ENCODE assay signal across 22 cellular contexts in the genomic region with DNA sequence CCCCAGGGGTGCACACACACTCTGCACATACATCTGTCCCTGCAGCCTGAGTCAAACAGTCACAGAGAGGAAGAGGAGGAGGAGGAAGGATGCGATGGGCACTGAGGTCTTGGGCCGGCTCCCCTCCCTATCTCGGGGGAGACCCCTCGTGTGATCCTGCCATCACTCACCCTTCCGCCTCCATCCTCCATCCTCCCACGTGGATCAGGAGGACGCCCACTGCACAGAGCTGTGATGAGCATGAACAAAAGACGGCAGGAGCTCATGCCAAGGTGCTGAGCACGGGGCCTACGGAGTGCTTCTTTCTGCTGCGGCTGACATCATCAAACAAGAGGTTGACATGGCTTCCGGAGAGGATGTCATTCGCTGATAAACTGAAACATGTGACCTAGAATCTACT.
DNase-seq lines count a peak whose midpoint lies in the region; ATAC-seq and TF ChIP-seq lines count a peak whose summit lies in the region.
"Had no signal": no experiment of that assay in that cellular context is flagged by ENCODE, and none has a peak within 500 bp of the region (broad histone marks: within the 10 kb centered on the region; RNA-seq: fewer than 3 reads in every experiment).

No MANE protein-coding gene starts in this region.

- ATAC-seq in Right ventricle myocardium inferior, result no peak
- no peak for ATAC-seq in left ventricle myocardium superior
- ATAC-seq in T-cell (replicated peaks in 1 of 4), result no peak
- ATAC-seq in GM18861 (IDR thresholded peaks at IDR 0.05; ENCODE audit: unreplicated experiment), result no peak
- ATAC-seq: activated naive CD4-positive, alpha-beta T cell treated with anti-CD3 and anti-CD28 coated beads, Interleukin-2, amount 50 U/mL, for 72 hours; activated T-helper 17 cell treated with anti-CD3 and anti-CD28 coated beads, Interleukin-2, amount 50 U/mL, for 72 hours; left colon; right cardiac atrium; upper lobe of right lung had no signal

- peak overlapping the region in 3 of 4 donors; percentile 80 to 93 (median 90) for H3K27ac ChIP-seq in esophagus muscularis mucosa (replicated peaks in 1 of 4)
- peak overlapping the region; percentile 3 to 27 for H3K27ac ChIP-seq in prostate gland
- peak overlapping the region; percentile 72 for H3K27ac ChIP-seq in vagina
- H3K27ac ChIP-seq: upper lobe of right lung had no signal

- POLR2A ChIA-PET in T-cell (lab: Charles Lee), result no interaction called here

- WGBS in esophagus muscularis mucosa, result 83% methylated on average over 12 of the region's 13 CpGs
- WGBS in prostate gland, result 64% methylated on average over 13 of the region's 13 CpGs

- no peaks in the 10 kb centered on the region for H3K9me3 ChIP-seq in esophagus muscularis mucosa
- H3K9me3 ChIP-seq in prostate gland, result no peaks in the 10 kb centered on the region
- no peaks in the 10 kb centered on the region for H3K9me3 ChIP-seq in vagina
- H3K9me3 ChIP-seq: upper lobe of right lung had no signal

- intact Hi-C loops in Right ventricle myocardium inferior (cut with DNase I), result loop anchor here (1.0 kb wide), 1 partner anchor 33 kb away; no protein-coding TSS in a partner anchor
- intact Hi-C loops in left ventricle myocardium superior (cut with micrococcal nuclease), result no loop called here
- intact Hi-C loops in esophagus muscularis mucosa (cut with DNase I), result loop anchor here (10.0 kb wide), 1 partner anchor 63 kb away; a partner anchor contains a TSS
- intact Hi-C loops in prostate gland (cut with DNase I), result no loop called here
- intact Hi-C loops in vagina (cut with DNase I), result no loop called here

- peaks cover 5 to 7% (median 7%) of the 10 kb centered on the region in 3 donors for H3K4me1 Mint-ChIP-seq in T-cell
- H3K4me1 Mint-ChIP-seq: activated T-helper 17 cell treated with anti-CD3 and anti-CD28 coated beads, Interleukin-2, amount 50 U/mL, for 72 hours had no signal

- CTCF ChIA-PET in T-cell (lab: Charles Lee), result no interaction called here

- TF ChIP-seq EP300 in esophagus muscularis mucosa (IDR thresholded peaks at IDR 0.05), result no peak

- TF ChIP-seq POLR2A in esophagus muscularis mucosa (IDR thresholded peaks at IDR 0.05; ENCODE audit: low read depth) (no peak), prostate gland (IDR thresholded peaks at IDR 0.05) (no peak), vagina (IDR thresholded peaks at IDR 0.05) (no peak)

- DNase-seq in Right ventricle myocardium inferior (ENCODE audit: missing footprints), result peak; percentile 8
- no peak for DNase-seq in left ventricle myocardium superior
- DNase-seq in esophagus muscularis mucosa (ENCODE audit: extremely low spot score), result no peak
- DNase-seq in prostate gland (ENCODE audit: low spot score), result no peak
- no peak for DNase-seq in vagina (ENCODE audit: extremely low spot score in 2 of 2)
- no peak for DNase-seq in T-cell
- no peak for DNase-seq in stimulated activated CD8-positive, alpha-beta memory T cell treated with anti-CD3 and anti-CD28 coated beads, Interleukin-4, amount 100 ng/mL, for 48 hours
- DNase-seq: activated CD4-positive, alpha-beta T cell treated with anti-CD3 and anti-CD28 coated beads, Interleukin-2, amount 50 U/mL, for 48 hours; activated CD4-positive, CD25-positive, alpha-beta regulatory T cell; activated CD8-positive, alpha-beta memory T cell treated with anti-CD3 and anti-CD28 coated beads, Interleukin-2, amount 50 U/mL, for 48 hours; AML-193; central memory CD4-positive, alpha-beta T cell; DMS79; H7; left colon; mesenchymal stem cell; NCI-H82; right cardiac atrium; upper lobe of right lung had no signal

- no peaks in the 10 kb centered on the region for H3K36me3 Mint-ChIP-seq in T-cell
- H3K36me3 Mint-ChIP-seq: activated naive CD4-positive, alpha-beta T cell treated with anti-CD3 and anti-CD28 coated beads, Interleukin-2, amount 50 U/mL, for 72 hours had no signal

- no peak overlapping the region for H3K27ac Mint-ChIP-seq in T-cell
- H3K27ac Mint-ChIP-seq: activated naive CD4-positive, alpha-beta T cell treated with anti-CD3 and anti-CD28 coated beads, Interleukin-2, amount 50 U/mL, for 72 hours; activated T-helper 17 cell treated with anti-CD3 and anti-CD28 coated beads, Interleukin-2, amount 50 U/mL, for 72 hours had no signal

- no peaks in the 10 kb centered on the region for H3K27me3 ChIP-seq in esophagus muscularis mucosa
- H3K27me3 ChIP-seq in prostate gland (replicated peaks; ENCODE audit: insufficient read depth), result no peaks in the 10 kb centered on the region
- H3K27me3 ChIP-seq in vagina, result no peaks in the 10 kb centered on the region
- H3K27me3 ChIP-seq: upper lobe of right lung had no signal

- H3K4me1 ChIP-seq in esophagus muscularis mucosa (peaks cover 63 to 97% (median 90%) of the 10 kb centered on the region in 4 donors), prostate gland (replicated peaks) (peaks cover 5% of the 10 kb centered on the region), vagina (peaks cover 81% of the 10 kb centered on the region)

- H3K36me3 ChIP-seq in esophagus muscularis mucosa (no peaks in the 10 kb centered on the region), prostate gland (no peaks in the 10 kb centered on the region), vagina (no peaks in the 10 kb centered on the region)
- H3K36me3 ChIP-seq: upper lobe of right lung had no signal

- no peak for TF ChIP-seq CTCF in esophagus muscularis mucosa (IDR thresholded peaks at IDR 0.05)
- TF ChIP-seq CTCF in prostate gland (IDR thresholded peaks at IDR 0.05), result no peak
- TF ChIP-seq CTCF in vagina (IDR thresholded peaks at IDR 0.05), result no peak

- no peak overlapping the region for H3K4me3 ChIP-seq in esophagus muscularis mucosa
- no peak overlapping the region for H3K4me3 ChIP-seq in prostate gland
- no peak overlapping the region for H3K4me3 ChIP-seq in vagina
- H3K4me3 ChIP-seq: upper lobe of right lung had no signal

- H3K4me3 Mint-ChIP-seq in T-cell, result no peak overlapping the region
- H3K4me3 Mint-ChIP-seq: activated T-helper 17 cell treated with anti-CD3 and anti-CD28 coated beads, Interleukin-2, amount 50 U/mL, for 72 hours had no signal

- no peaks in the 10 kb centered on the region for H3K9me3 Mint-ChIP-seq in T-cell
- H3K9me3 Mint-ChIP-seq: activated naive CD4-positive, alpha-beta T cell treated with anti-CD3 and anti-CD28 coated beads, Interleukin-2, amount 50 U/mL, for 72 hours; activated T-helper 17 cell treated with anti-CD3 and anti-CD28 coated beads, Interleukin-2, amount 50 U/mL, for 72 hours had no signal

- peaks cover 27 to 53% of the 10 kb centered on the region in 2 donors for H3K27me3 Mint-ChIP-seq in T-cell

Comparison
In these comparisons a context has a peak if more than half of its experiments do, and no peak if none do; other contexts are left out.
1. intact Hi-C loops: an anchor here in Right ventricle myocardium inferior (1.0 kb wide) and esophagus muscularis mucosa (10.0 kb wide); none called in left ventricle myocardium superior, prostate gland and vagina.
2. H3K27ac ChIP-seq: peak in every context shown above with its lines; median percentile 90 in esophagus muscularis mucosa; 72 in vagina; 15 in prostate gland.